ENCODE assay signal across 5 cellular contexts in genomic region chr11:319465-320273, GRCh38. TPM values are rescaled to one million over a fixed set of nuclear protein-coding genes. Genes with fewer than 3 reads are reported as not detected.
A peak's percentile ranks its signal among the peaks of the same experiment; 100 is the strongest.
DNase-seq lines count a peak whose midpoint lies in the region; ATAC-seq and TF ChIP-seq lines count a peak whose summit lies in the region.
"Not testable (repeated sequence)": the region's sequence is repeated elsewhere in the genome, so short reads cannot be mapped to it uniquely, and the experiment has no call there.

No MANE protein-coding gene starts in this region.

- not testable (repeated sequence) for H3K36me3 ChIP-seq in duodenal mucosa (ENCODE audit: control insufficient read depth in 1 of 2, insufficient read depth in 2 of 2, low read length in 2 of 2)

- peaks cover 18 to 31% of the 10 kb centered on the region in 2 donors for H3K4me1 ChIP-seq in duodenal mucosa (ENCODE audit: control insufficient read depth in 1 of 2, insufficient read depth in 2 of 2, low read length in 2 of 2)

- H3K4me3 ChIP-seq in duodenal mucosa (ENCODE audit: low read depth in 1 of 2, low read length in 2 of 2): peak overlapping the region; percentile 48 to 83

- peak overlapping the region; percentile 68 to 72 for H3K9ac ChIP-seq in duodenal mucosa (ENCODE audit: low read depth in 1 of 2, low read length in 2 of 2)

- peak overlapping the region; percentile 52 for H3K27ac ChIP-seq in duodenal mucosa (ENCODE audit: low read depth, low read length)

- H3K27me3 Mint-ChIP-seq in activated CD8-positive, alpha-beta memory T cell treated with anti-CD3 and anti-CD28 coated beads, Interleukin-2, amount 10 ng/mL, durations not matched to agents 7 days and 5 days: not testable (repeated sequence)
- H3K27me3 Mint-ChIP-seq in progenitor cell of endocrine pancreas: peaks cover 26% of the 10 kb centered on the region

- ATAC-seq in HG03354 (IDR thresholded peaks at IDR 0.05; ENCODE audit: poor library complexity, severe bottlenecking, unreplicated experiment): peak; percentile 6
- not testable (repeated sequence) for ATAC-seq in activated CD8-positive, alpha-beta memory T cell treated with anti-CD3 and anti-CD28 coated beads, Interleukin-2, amount 10 ng/mL, durations not matched to agents 7 days and 5 days

- H3K27me3 ChIP-seq in duodenal mucosa (ENCODE audit: control insufficient read depth in 1 of 2, insufficient read depth in 2 of 2, low read length in 2 of 2): not testable (repeated sequence)

- H3K4me1 Mint-ChIP-seq in activated CD8-positive, alpha-beta memory T cell treated with anti-CD3 and anti-CD28 coated beads, Interleukin-2, amount 10 ng/mL, durations not matched to agents 7 days and 5 days: peaks cover 35% of the 10 kb centered on the region
- peaks cover 15% of the 10 kb centered on the region for H3K4me1 Mint-ChIP-seq in progenitor cell of endocrine pancreas (ENCODE audit: low read depth)

- not testable (repeated sequence) for DNase-seq in activated CD8-positive, alpha-beta memory T cell treated with anti-CD3 and anti-CD28 coated beads, Interleukin-2, amount 10 ng/mL, durations not matched to agents 7 days and 5 days; progenitor cell of endocrine pancreas (ENCODE audit: low spot score, unreplicated experiment)
- DNase-seq in kidney tubule cell (ENCODE audit: low spot score): peak; percentile 18

- H3K9me3 Mint-ChIP-seq in activated CD8-positive, alpha-beta memory T cell treated with anti-CD3 and anti-CD28 coated beads, Interleukin-2, amount 10 ng/mL, durations not matched to agents 7 days and 5 days (ENCODE audit: low read depth); progenitor cell of endocrine pancreas (ENCODE audit: low read depth): not testable (repeated sequence)

- TF ChIP-seq CTCF in progenitor cell of endocrine pancreas (IDR thresholded peaks at IDR 0.05; ENCODE audit: unreplicated experiment): not testable (repeated sequence)

- not testable (repeated sequence) for H3K9me3 ChIP-seq in duodenal mucosa (ENCODE audit: control insufficient read depth in 1 of 2, low read length in 2 of 2)

- CTCF ChIA-PET in activated CD8-positive, alpha-beta memory T cell treated with anti-CD3 and anti-CD28 coated beads, Interleukin-2, amount 10 ng/mL, durations not matched to agents 7 days and 5 days (lab: Charles Lee): interaction anchor here (1.2 kb wide), 1 partner anchor 10 kb away, joined by 3 read pairs; no protein-coding TSS in a partner anchor

- peaks cover 38% of the 10 kb centered on the region for H3K36me3 Mint-ChIP-seq in activated CD8-positive, alpha-beta memory T cell treated with anti-CD3 and anti-CD28 coated beads, Interleukin-2, amount 10 ng/mL, durations not matched to agents 7 days and 5 days
- not testable (repeated sequence) for H3K36me3 Mint-ChIP-seq in progenitor cell of endocrine pancreas (ENCODE audit: insufficient read depth)

- H3K27ac Mint-ChIP-seq in activated CD8-positive, alpha-beta memory T cell treated with anti-CD3 and anti-CD28 coated beads, Interleukin-2, amount 10 ng/mL, durations not matched to agents 7 days and 5 days: peak overlapping the region; percentile 83
- peak overlapping the region; percentile 43 for H3K27ac Mint-ChIP-seq in progenitor cell of endocrine pancreas

- H3K4me3 Mint-ChIP-seq in activated CD8-positive, alpha-beta memory T cell treated with anti-CD3 and anti-CD28 coated beads, Interleukin-2, amount 10 ng/mL, durations not matched to agents 7 days and 5 days: peak overlapping the region; percentile 76
- peak overlapping the region; percentile 82 for H3K4me3 Mint-ChIP-seq in progenitor cell of endocrine pancreas (ENCODE audit: low read depth)

RNA-seq across cellular contexts. Expression of gene IFITM3, which starts 1.0 kb away (rescaled TPM):
- total RNA-seq in activated CD8-positive, alpha-beta memory T cell treated with anti-CD3 and anti-CD28 coated beads, Interleukin-2, amount 10 ng/mL, durations not matched to agents 7 days and 5 days: 100 to 1,000 TPM in 1 of 2 experiments, 10 to 100 TPM in 1; 53.7 to 166 TPM
- total RNA-seq in progenitor cell of endocrine pancreas: 99.3 and 105 TPM in 2 replicates

RNA-seq across cellular contexts. Expression of gene IFITM1, which starts 5.8 kb away (rescaled TPM):
- 100 to 1,000 TPM; 459 to 909 TPM for total RNA-seq in activated CD8-positive, alpha-beta memory T cell treated with anti-CD3 and anti-CD28 coated beads, Interleukin-2, amount 10 ng/mL, durations not matched to agents 7 days and 5 days
- 2.3 TPM in 2 replicates for total RNA-seq in progenitor cell of endocrine pancreas

RNA-seq across cellular contexts. Expression of gene IFITM2, which starts 12.1 kb away (rescaled TPM):
- total RNA-seq in activated CD8-positive, alpha-beta memory T cell treated with anti-CD3 and anti-CD28 coated beads, Interleukin-2, amount 10 ng/mL, durations not matched to agents 7 days and 5 days: 1,000 to 10,000 TPM in 1 of 2 experiments, 100 to 1,000 TPM in 1; 646 to 1,401 TPM
- total RNA-seq in progenitor cell of endocrine pancreas: 33.2 and 33.5 TPM in 2 replicates

RNA-seq across cellular contexts. Expression of gene IFITM5, which starts 20.3 kb away (rescaled TPM):
- total RNA-seq in activated CD8-positive, alpha-beta memory T cell treated with anti-CD3 and anti-CD28 coated beads, Interleukin-2, amount 10 ng/mL, durations not matched to agents 7 days and 5 days: not detected
- total RNA-seq in progenitor cell of endocrine pancreas: not detected in 2 replicates

RNA-seq across cellular contexts. Expression of gene PGGHG, which starts 30.7 kb away (rescaled TPM):
- 100 to 1,000 TPM; 214 to 229 TPM for total RNA-seq in activated CD8-positive, alpha-beta memory T cell treated with anti-CD3 and anti-CD28 coated beads, Interleukin-2, amount 10 ng/mL, durations not matched to agents 7 days and 5 days
- total RNA-seq in progenitor cell of endocrine pancreas: 67.0 and 74.7 TPM in 2 replicates

Comparison
In these comparisons a context has a peak if more than half of its experiments do, and no peak if none do; other contexts are left out.
1. RNA of gene IFITM1, which starts 5.8 kb away (total RNA-seq): 459 to 909 TPM in activated CD8-positive, alpha-beta memory T cell treated with anti-CD3 and anti-CD28 coated beads, Interleukin-2, amount 10 ng/mL, durations not matched to agents 7 days and 5 days; 2.3 TPM in progenitor cell of endocrine pancreas; every median in the first group is over 100 times any median in the second.
2. RNA of gene IFITM2, which starts 12.1 kb away (total RNA-seq): 646 to 1,401 TPM in activated CD8-positive, alpha-beta memory T cell treated with anti-CD3 and anti-CD28 coated beads, Interleukin-2, amount 10 ng/mL, durations not matched to agents 7 days and 5 days; 33.2 to 33.5 TPM in progenitor cell of endocrine pancreas; every median in the first group is over 10 times any median in the second.